ENCODE assay signal across 8 cellular contexts in the genomic region with DNA sequence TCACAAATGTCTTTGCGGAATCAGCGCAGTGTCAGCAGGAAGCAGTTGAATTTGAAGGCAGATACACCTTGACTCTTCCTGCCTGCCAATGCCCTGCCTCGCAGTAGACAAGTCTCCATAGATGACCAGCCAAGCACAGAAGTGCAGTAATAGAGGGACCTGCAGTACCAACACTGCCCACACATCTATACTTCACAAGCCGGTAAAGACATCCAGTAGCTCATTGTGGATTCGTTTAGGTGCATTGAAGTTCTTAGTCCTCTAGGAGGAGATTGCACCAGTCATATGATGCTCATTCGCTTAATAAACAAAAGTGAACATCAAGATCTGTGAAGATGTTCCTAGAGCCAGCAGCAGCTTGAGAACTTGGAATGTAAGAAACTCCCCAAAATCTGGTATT. TPM values are rescaled to one million over a fixed set of nuclear protein-coding genes. Genes with fewer than 3 reads are reported as not detected.
A peak's percentile ranks its signal among the peaks of the same experiment; 100 is the strongest.
DNase-seq lines count a peak whose midpoint lies in the region; ATAC-seq, FAIRE-seq and TF ChIP-seq lines count a peak whose summit lies in the region.

No MANE protein-coding gene starts in this region.

- H3K4me1 ChIP-seq in transverse colon, result peaks cover 0 to 8% (median 2%) of the 10 kb centered on the region in 4 donors
- H3K4me1 ChIP-seq in suprapubic skin, result peaks cover 7% of the 10 kb centered on the region

- FAIRE-seq in GM12892 (lab: Jason Lieb, UNC), result peak; percentile 70

- TF ChIP-seq POLR2A in GM12892 (IDR thresholded peaks at IDR 0.05; ENCODE audit: low read depth, low read length) (no peak), transverse colon (IDR thresholded peaks at IDR 0.05) (no peak), suprapubic skin (IDR thresholded peaks at IDR 0.05) (no peak)

- H3K36me3 ChIP-seq in transverse colon (no peaks in the 10 kb centered on the region), suprapubic skin (no peaks in the 10 kb centered on the region)

- H3K9me3 ChIP-seq in transverse colon (no peaks in the 10 kb centered on the region), suprapubic skin (no peaks in the 10 kb centered on the region)

- ATAC-seq in GM21528 (IDR thresholded peaks at IDR 0.05; ENCODE audit: low FRiP score, unreplicated experiment), result peak; percentile 86
- ATAC-seq in omental fat pad (ENCODE audit: low FRiP score), result no peak
- ATAC-seq in left cardiac atrium, result no peak

- no peak overlapping the region for H3K4me3 ChIP-seq in transverse colon
- H3K4me3 ChIP-seq in suprapubic skin, result no peak overlapping the region

- TF ChIP-seq CTCF in transverse colon (IDR thresholded peaks at IDR 0.05), result peak in 4 of 5 experiments; percentile 14 to 39 (median 30)
- TF ChIP-seq CTCF in omental fat pad (IDR thresholded peaks at IDR 0.05), result no peak
- peak in 1 of 2 donors; percentile 23 for TF ChIP-seq CTCF in suprapubic skin (IDR thresholded peaks at IDR 0.05)

- TF ChIP-seq EP300 in transverse colon (IDR thresholded peaks at IDR 0.05; ENCODE audit: low read depth) (no peak), suprapubic skin (IDR thresholded peaks at IDR 0.05) (no peak)

- intact Hi-C loops in transverse colon (cut with DNase I; ENCODE audit: low total_unique reads) (no loop called here), left cardiac atrium (cut with DNase I) (loop anchor here (5.0 to 10.0 kb wide), 2 partner anchors 55 to 57 kb away; partner anchors contain the start of gene KLHL9 (in 2 of the 2))

- WGBS in transverse colon (ENCODE audit: low coverage in 1 of 2), 2 donors, result 76 to 80% methylated on average over 1 to 6 of the region's 6 CpGs
- WGBS in suprapubic skin, result 79% methylated on average over 6 of the region's 6 CpGs

- no peak overlapping the region for H3K27ac ChIP-seq in transverse colon
- no peak overlapping the region for H3K27ac ChIP-seq in suprapubic skin

- H3K27me3 ChIP-seq in transverse colon (peaks cover 94% of the 10 kb centered on the region), suprapubic skin (peaks cover 55% of the 10 kb centered on the region)

- DNase-seq in GM12892 (ENCODE audit: insufficient read length) (no peak), HT1080 (ENCODE audit: low read depth) (peak; percentile 58), dermis blood vessel endothelial cell (peak; percentile 15), transverse colon (no peak), omental fat pad (ENCODE audit: low spot score) (no peak), left cardiac atrium (no peak), suprapubic skin (ENCODE audit: low spot score in 2 of 2) (no peak)

- in situ Hi-C loops in transverse colon (cut with MboI; ENCODE audit: low pct_ligation_motif_present in 1 of 4, low pct_unique_long_range_greater_than_20kb in 1 of 4, low sequenced_read_pairs in 3 of 4), result loop anchor here in 2 of 4 donors (10.0 kb wide), 1 partner anchor 67 kb away; no protein-coding TSS in a partner anchor

RNA-seq across cellular contexts. Expression of gene IFNA2, which starts 7.1 kb away (rescaled TPM):
- 0.23 TPM for polyA plus RNA-seq in GM12892 (2012; ENCODE audit: missing spikeins)
- not detected in 2 replicates for total RNA-seq in HT1080 (2014; rRNA removed; shearing (Covaris generic))
- not detected in 2 replicates for polyA plus RNA-seq in HT1080 (2015; cell fraction: cytosol; rRNA removed)
- not detected in 2 replicates for polyA plus RNA-seq in HT1080 (2015; cell fraction: nucleus; rRNA removed)
- not detected in 2 replicates for total RNA-seq in dermis blood vessel endothelial cell
- not detected for total RNA-seq in transverse colon
- under 1 TPM in 1 of 4 donors, not detected in 3; 0.75 TPM for total RNA-seq in omental fat pad
- total RNA-seq in left cardiac atrium, result not detected
- not detected for total RNA-seq in suprapubic skin

RNA-seq across cellular contexts. Expression of gene IFNA8, which starts 16.6 kb away (rescaled TPM):
- not detected for polyA plus RNA-seq in GM12892 (2012; ENCODE audit: missing spikeins)
- total RNA-seq in HT1080 (2014; rRNA removed; shearing (Covaris generic)), result not detected in 2 replicates
- polyA plus RNA-seq in HT1080 (2015; cell fraction: cytosol; rRNA removed), result not detected in 2 replicates
- not detected in 2 replicates for polyA plus RNA-seq in HT1080 (2015; cell fraction: nucleus; rRNA removed)
- total RNA-seq in dermis blood vessel endothelial cell, result not detected in 2 replicates
- not detected for total RNA-seq in transverse colon
- not detected for total RNA-seq in omental fat pad
- not detected for total RNA-seq in left cardiac atrium
- total RNA-seq in suprapubic skin, result not detected

RNA-seq across cellular contexts. Expression of gene IFNA13, which starts 24.4 kb away (rescaled TPM):
- polyA plus RNA-seq in GM12892 (2012; ENCODE audit: missing spikeins), result not detected
- total RNA-seq in HT1080 (2014; rRNA removed; shearing (Covaris generic)), result not detected in 2 replicates
- polyA plus RNA-seq in HT1080 (2015; cell fraction: cytosol; rRNA removed), result not detected in 2 replicates
- polyA plus RNA-seq in HT1080 (2015; cell fraction: nucleus; rRNA removed), result not detected in 2 replicates
- not detected in 2 replicates for total RNA-seq in dermis blood vessel endothelial cell
- not detected for total RNA-seq in transverse colon
- not detected for total RNA-seq in omental fat pad
- total RNA-seq in left cardiac atrium, result not detected
- not detected for total RNA-seq in suprapubic skin

RNA-seq across cellular contexts. Expression of gene IFNA6, which starts 41.6 kb away (rescaled TPM):
- polyA plus RNA-seq in GM12892 (2012; ENCODE audit: missing spikeins), result not detected
- not detected in 2 replicates for total RNA-seq in HT1080 (2014; rRNA removed; shearing (Covaris generic))
- polyA plus RNA-seq in HT1080 (2015; cell fraction: cytosol; rRNA removed), result not detected in 2 replicates
- polyA plus RNA-seq in HT1080 (2015; cell fraction: nucleus; rRNA removed), result not detected in 2 replicates
- total RNA-seq in dermis blood vessel endothelial cell (not detected in 2 replicates), transverse colon (not detected), omental fat pad (not detected), left cardiac atrium (not detected), suprapubic skin (not detected)

RNA-seq across cellular contexts. Expression of gene IFNA1, which starts 48.0 kb away (rescaled TPM):
- not detected for polyA plus RNA-seq in GM12892 (2012; ENCODE audit: missing spikeins)
- total RNA-seq in HT1080 (2014; rRNA removed; shearing (Covaris generic)), result not detected in 2 replicates
- not detected in 2 replicates for polyA plus RNA-seq in HT1080 (2015; cell fraction: cytosol; rRNA removed)
- polyA plus RNA-seq in HT1080 (2015; cell fraction: nucleus; rRNA removed), result not detected in 2 replicates
- not detected in 2 replicates for total RNA-seq in dermis blood vessel endothelial cell
- not detected for total RNA-seq in transverse colon
- not detected for total RNA-seq in omental fat pad
- not detected for total RNA-seq in left cardiac atrium
- total RNA-seq in suprapubic skin, result not detected

Comparison
In these comparisons a context has a peak if more than half of its experiments do, and no peak if none do; other contexts are left out.
1. DNase-seq: peak in HT1080 (single experiment) and dermis blood vessel endothelial cell (single experiment); none in GM12892 (single experiment), transverse colon (single experiment), omental fat pad (single experiment), left cardiac atrium (single experiment) and suprapubic skin (0 of 2).
2. CTCF ChIP-seq: peak in transverse colon (4 of 5); none in omental fat pad (0 of 3).